8 cellular contexts compared by ENCODE assay signal in genomic region chr19:17075860-17076538, GRCh38. TPM values are rescaled to one million over a fixed set of nuclear protein-coding genes. Genes with fewer than 3 reads are reported as not detected.
A peak's percentile ranks its signal among the peaks of the same experiment; 100 is the strongest.
DNase-seq lines count a peak whose midpoint lies in the region; ATAC-seq lines count a peak whose summit lies in the region.

No MANE protein-coding gene starts in this region.

- H3K36me3 Mint-ChIP-seq in activated CD4-positive, alpha-beta T cell treated with anti-CD3 and anti-CD28 coated beads, Interleukin-2, amount 10 ng/mL, durations not matched to agents 24 days and 14 days (ENCODE audit: low read depth): peaks cover 35% of the 10 kb centered on the region

- H3K27ac Mint-ChIP-seq in activated CD4-positive, alpha-beta T cell treated with anti-CD3 and anti-CD28 coated beads, Interleukin-2, amount 10 ng/mL, durations not matched to agents 24 days and 14 days: peak overlapping the region; percentile 94

- H3K27me3 Mint-ChIP-seq in activated CD4-positive, alpha-beta T cell treated with anti-CD3 and anti-CD28 coated beads, Interleukin-2, amount 10 ng/mL, durations not matched to agents 24 days and 14 days: no peaks in the 10 kb centered on the region

- H3K9me3 Mint-ChIP-seq in activated CD4-positive, alpha-beta T cell treated with anti-CD3 and anti-CD28 coated beads, Interleukin-2, amount 10 ng/mL, durations not matched to agents 24 days and 14 days: no peaks in the 10 kb centered on the region

- H3K36me3 ChIP-seq in mucosa of rectum (ENCODE audit: control insufficient read depth in 2 of 2, insufficient read depth in 2 of 2, low read length in 2 of 2): peaks cover 3 to 16% of the 10 kb centered on the region in 2 donors

- H3K27ac ChIP-seq in mucosa of rectum (ENCODE audit: low read depth in 2 of 2, low read length in 2 of 2): peak overlapping the region; percentile 89

- peaks cover 50% of the 10 kb centered on the region for H3K4me1 Mint-ChIP-seq in activated CD4-positive, alpha-beta T cell treated with anti-CD3 and anti-CD28 coated beads, Interleukin-2, amount 10 ng/mL, durations not matched to agents 24 days and 14 days

- H3K27me3 ChIP-seq in mucosa of rectum (ENCODE audit: control insufficient read depth in 2 of 2, insufficient read depth in 2 of 2, low read length in 2 of 2): no peaks in the 10 kb centered on the region

- H3K4me3 ChIP-seq in mucosa of rectum (ENCODE audit: low read length in 2 of 2): peak overlapping the region; percentile 85 to 97

- no peak for ATAC-seq in HG03095 (IDR thresholded peaks at IDR 0.05; ENCODE audit: unreplicated experiment)

- peaks cover 27 to 34% of the 10 kb centered on the region in 2 donors for H3K4me1 ChIP-seq in mucosa of rectum (ENCODE audit: control insufficient read depth in 2 of 2, insufficient read depth in 2 of 2, low read length in 2 of 2)

- peak overlapping the region; percentile 100 for H3K4me3 Mint-ChIP-seq in activated CD4-positive, alpha-beta T cell treated with anti-CD3 and anti-CD28 coated beads, Interleukin-2, amount 10 ng/mL, durations not matched to agents 24 days and 14 days

- no peaks in the 10 kb centered on the region for H3K9me3 ChIP-seq in mucosa of rectum (ENCODE audit: control insufficient read depth in 2 of 2, low read length in 2 of 2)

- intact Hi-C loops in activated CD4-positive, alpha-beta T cell treated with anti-CD3 and anti-CD28 coated beads, Interleukin-2, amount 10 ng/mL, durations not matched to agents 24 days and 14 days (cut with micrococcal nuclease): loop anchor here (1.0 to 10.0 kb wide), 5 partner anchors 9 to 319 kb away; partner anchors contain the start of genes CCDC194 and GTPBP3

- DNase-seq in COR-L47 (lab: John Stamatoyannopoulos, UW) (peak; percentile 4), Kasumi-1 (lab: John Stamatoyannopoulos, UW) (peak; percentile 69), NCI-H2107 (lab: John Stamatoyannopoulos, UW) (no peak)
- peak; percentile 87 for DNase-seq in activated CD4-positive, alpha-beta T cell treated with anti-CD3 and anti-CD28 coated beads, Interleukin-2, amount 10 ng/mL, durations not matched to agents 24 days and 14 days
- peak; percentile 39 for DNase-seq in effector CD8-positive, alpha-beta T cell (lab: John Stamatoyannopoulos, UW)
- peak; percentile 45 for DNase-seq in stimulated activated naive CD4-positive, alpha-beta T cell treated with Interleukin-2 at 50 U/mL for 16 hours (lab: John Stamatoyannopoulos, UW)

- H3K9ac ChIP-seq in mucosa of rectum (ENCODE audit: low read depth in 1 of 2, low read length in 2 of 2): peak overlapping the region; percentile 79 to 83

RNA-seq across cellular contexts. Expression of gene MYO9B, which starts 0.4 kb away (rescaled TPM):
- total RNA-seq in activated CD4-positive, alpha-beta T cell treated with anti-CD3 and anti-CD28 coated beads, Interleukin-2, amount 10 ng/mL, durations not matched to agents 24 days and 14 days: 120 TPM in 2 replicates

RNA-seq across cellular contexts. Expression of gene HAUS8, which starts 0.7 kb away (rescaled TPM):
- 32.5 and 35.0 TPM in 2 replicates for total RNA-seq in activated CD4-positive, alpha-beta T cell treated with anti-CD3 and anti-CD28 coated beads, Interleukin-2, amount 10 ng/mL, durations not matched to agents 24 days and 14 days

RNA-seq across cellular contexts. Expression of gene CPAMD8, which starts 49.4 kb away (rescaled TPM):
- 0.28 and 0.33 TPM in 2 replicates for total RNA-seq in activated CD4-positive, alpha-beta T cell treated with anti-CD3 and anti-CD28 coated beads, Interleukin-2, amount 10 ng/mL, durations not matched to agents 24 days and 14 days
